Comparison of ENCODE assay signal across 12 cellular contexts in genomic region chr5:73443725-73444498, GRCh38. TPM values are rescaled to one million over a fixed set of nuclear protein-coding genes. Genes with fewer than 3 reads are reported as not detected.
DNase-seq lines count a peak whose midpoint lies in the region; ATAC-seq and TF ChIP-seq lines count a peak whose summit lies in the region.
"Had no signal": no experiment of that assay in that cellular context is flagged by ENCODE, and none has a peak within 500 bp of the region (broad histone marks: within the 10 kb centered on the region; RNA-seq: fewer than 3 reads in every experiment).

No MANE protein-coding gene starts in this region.

- H3K27me3 ChIP-seq in HUES64 (ENCODE audit: insufficient read depth, low read length) (peaks cover 95% of the 10 kb centered on the region), brain microvascular endothelial cell (replicated peaks) (no peaks in the 10 kb centered on the region)

- WGBS in HUES64: under 1% methylated on average over 42 of the region's 42 CpGs
- WGBS in mesodermal cell (ENCODE audit: insufficient coverage in 2 of 2), 2 experiments: 0 to 3% methylated on average over 19 to 27 of the region's 42 CpGs

- H3K27ac ChIP-seq in HUES64 (ENCODE audit: low read depth, low read length) (no peak overlapping the region), brain microvascular endothelial cell (peak overlapping the region; percentile 75), mesodermal cell (ENCODE audit: low read depth, low read length, severe bottlenecking) (no peak overlapping the region)

- ATAC-seq in HG02678 (IDR thresholded peaks at IDR 0.05; ENCODE audit: unreplicated experiment) (no peak), HG03280 (IDR thresholded peaks at IDR 0.05; ENCODE audit: unreplicated experiment) (no peak)

- no peak for TF ChIP-seq CTCF in brain microvascular endothelial cell (IDR thresholded peaks at IDR 0.05; ENCODE audit: low read depth, low read length, missing control alignments)

- H3K9me3 ChIP-seq in HUES64 (ENCODE audit: insufficient read depth, low read depth, low read length) (no peaks in the 10 kb centered on the region), mesodermal cell (ENCODE audit: control insufficient read depth, low read length) (no peaks in the 10 kb centered on the region)

- H3K36me3 ChIP-seq in HUES64 (ENCODE audit: insufficient read depth, low read length) (no peaks in the 10 kb centered on the region), brain microvascular endothelial cell (replicated peaks) (peaks cover 12% of the 10 kb centered on the region), mesodermal cell (ENCODE audit: control insufficient read depth, insufficient read depth, low read length) (peaks cover 6% of the 10 kb centered on the region)

- H3K4me1 ChIP-seq in HUES64 (ENCODE audit: insufficient read depth, low read length) (peaks cover 14% of the 10 kb centered on the region), mesodermal cell (ENCODE audit: control insufficient read depth, insufficient read depth, low read length, poor library complexity, severe bottlenecking) (peaks cover 3% of the 10 kb centered on the region)

- H3K4me3 ChIP-seq in HUES64 (ENCODE audit: low read length) (peak overlapping the region; percentile 31), brain microvascular endothelial cell (ENCODE audit: low read depth, low read length) (peak overlapping the region; percentile 71), mesodermal cell (ENCODE audit: extremely low read depth, insufficient read depth, low read length, poor library complexity, severe bottlenecking) (peak overlapping the region; percentile 35)

- in situ Hi-C loops in brain microvascular endothelial cell (cut with HindIII; ENCODE audit: low pct_ligation_motif_present, low sequenced_read_pairs): loop anchor here (25.0 kb wide), 1 partner anchor 132 kb away; no protein-coding TSS in a partner anchor

- no peak overlapping the region for H3K9ac ChIP-seq in HUES64 (ENCODE audit: low read depth, low read length)

- DNase-seq in COR-L47 (lab: John Stamatoyannopoulos, UW) (peak; percentile 27), brain microvascular endothelial cell (no peak), superior temporal gyrus (ENCODE audit: extremely low spot score) (no peak)
- no peak for DNase-seq in central memory CD4-positive, alpha-beta T cell
- DNase-seq: amygdala; effector CD8-positive, alpha-beta T cell; MM.1S; NCI-H226 had no signal

RNA-seq across cellular contexts. Expression of gene FOXD1, which starts 4.7 kb away (rescaled TPM):
- 0.60 TPM for polyA plus RNA-seq in HUES64 (2013, experiment 1 of 2)
- 1.3 TPM for polyA plus RNA-seq in HUES64 (2013, experiment 2 of 2)
- polyA plus RNA-seq in mesodermal cell (2013, experiment 1 of 2): 26.0 TPM
- polyA plus RNA-seq in mesodermal cell (2013, experiment 2 of 2): 31.6 TPM

RNA-seq across cellular contexts. Expression of gene BTF3, which starts 54.3 kb away (rescaled TPM):
- polyA plus RNA-seq in HUES64 (2013, experiment 1 of 2): 759 TPM
- polyA plus RNA-seq in HUES64 (2013, experiment 2 of 2): 803 TPM
- polyA plus RNA-seq in mesodermal cell (2013, experiment 1 of 2): 799 TPM
- polyA plus RNA-seq in mesodermal cell (2013, experiment 2 of 2): 865 TPM
